ENCODE assay signal across 16 cellular contexts in the genomic region with DNA sequence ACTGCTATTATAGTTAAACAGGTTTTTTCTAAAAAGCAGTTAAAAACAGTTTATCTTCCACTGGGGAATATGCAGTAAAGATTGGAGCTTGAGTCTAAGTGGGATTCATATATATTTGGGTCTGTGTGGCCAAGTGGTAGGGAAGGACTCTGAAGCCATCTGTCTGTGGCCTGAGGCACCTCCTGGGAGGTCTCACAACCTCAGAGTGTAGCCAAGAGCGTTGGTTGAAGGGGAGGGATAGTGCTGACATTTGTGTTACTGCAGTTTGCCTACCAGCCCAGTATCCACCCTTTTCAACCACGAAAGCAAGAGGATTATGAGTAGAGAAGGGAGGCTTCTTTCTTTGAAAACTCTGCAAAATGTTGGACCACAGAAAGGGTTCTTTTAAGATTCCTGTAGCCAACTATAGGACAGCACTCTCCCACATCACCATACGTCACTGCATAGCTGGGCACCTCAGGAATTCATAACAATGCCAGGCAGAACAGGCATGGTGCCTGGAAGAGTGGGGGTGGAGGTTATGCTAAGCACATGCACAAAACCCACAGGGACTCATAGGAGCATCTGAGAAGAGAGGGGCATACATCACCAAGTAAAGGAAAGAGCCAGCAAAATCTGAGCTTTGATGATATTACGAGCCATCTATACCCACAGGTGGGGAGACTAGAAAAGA.
DNase-seq lines count a peak whose midpoint lies in the region; ATAC-seq and TF ChIP-seq lines count a peak whose summit lies in the region.
"Had no signal": no experiment of that assay in that cellular context is flagged by ENCODE, and none has a peak within 500 bp of the region (broad histone marks: within the 10 kb centered on the region; RNA-seq: fewer than 3 reads in every experiment).

No MANE protein-coding gene starts in this region.

- H3K9me3 Mint-ChIP-seq in activated naive CD4-positive, alpha-beta T cell treated with anti-CD3 and anti-CD28 coated beads for 36 hours, result no peaks in the 10 kb centered on the region
- H3K9me3 Mint-ChIP-seq in CD14-positive monocyte, result no peaks in the 10 kb centered on the region
- H3K9me3 Mint-ChIP-seq: dendritic cell treated with granulocyte-macrophage colony-stimulating factor and Interleukin-4, amounts not matched to agents 40 ng/mL and 50 ng/mL, for 4 days had no signal

- POLR2A ChIA-PET in HEK293 (lab: Yijun Ruan, JAX), result no interaction called here

- DNase-seq in AG08395 (ENCODE audit: low spot score) (peak; percentile 41), amniotic epithelial cell (ENCODE audit: low read depth) (peak; percentile 4), CD14-positive monocyte (ENCODE audit: low spot score) (no peak), DMS153 treated with DMSO at 0.1 percent for 48 hours (lab: John Stamatoyannopoulos, UW; ENCODE audit: unreplicated experiment) (no peak)
- DNase-seq in activated naive CD4-positive, alpha-beta T cell treated with anti-CD3 and anti-CD28 coated beads for 36 hours, result no peak
- DNase-seq: islet precursor cell; KBM-7; NCI-H2029 treated with DMSO at 0.1 percent for 48 hours; stimulated activated CD8-positive, alpha-beta memory T cell treated with anti-CD3 and anti-CD28 coated beads, Interleukin-4, amount 100 ng/mL, for 48 hours; transverse colon had no signal

- H3K27me3 Mint-ChIP-seq in activated naive CD4-positive, alpha-beta T cell treated with anti-CD3 and anti-CD28 coated beads for 36 hours (ENCODE audit: low read depth), result peaks cover 9% of the 10 kb centered on the region
- H3K27me3 Mint-ChIP-seq in CD14-positive monocyte (ENCODE audit: low read depth in 3 of 3), result peaks cover 0 to 2% (median 1%) of the 10 kb centered on the region in 3 donors
- H3K27me3 Mint-ChIP-seq: dendritic cell treated with granulocyte-macrophage colony-stimulating factor and Interleukin-4, amounts not matched to agents 40 ng/mL and 50 ng/mL, for 4 days had no signal

- H3K9me3 ChIP-seq in HEK293 (ENCODE audit: control insufficient read depth, insufficient read depth, low read depth, low read length), result no peaks in the 10 kb centered on the region
- no peaks in the 10 kb centered on the region for H3K9me3 ChIP-seq in iPS-18c (ENCODE audit: control insufficient read depth, insufficient read depth, low read length)
- H3K9me3 ChIP-seq: prostate gland, transverse colon had no signal

- ATAC-seq in GM18498 (IDR thresholded peaks at IDR 0.05; ENCODE audit: unreplicated experiment), result no peak

- H3K4me3 ChIP-seq in HEK293 (ENCODE audit: low read depth, low read length) (no peak overlapping the region), iPS-18c (ENCODE audit: insufficient read depth, low read depth, low read length) (peak overlapping the region; percentile 4; the same call in 1 of the 2 replicates)
- H3K4me3 ChIP-seq: prostate gland, SK-N-MC, transverse colon had no signal

- intact Hi-C loops in activated naive CD4-positive, alpha-beta T cell treated with anti-CD3 and anti-CD28 coated beads for 36 hours (cut with micrococcal nuclease), result no loop called here
- intact Hi-C loops in CD14-positive monocyte (cut with micrococcal nuclease), result no loop called here

- CTCF ChIA-PET in HEK293 (lab: Yijun Ruan, JAX), result interaction anchor here (0.7 to 1.0 kb wide), 2 partner anchors 9 to 20 kb away, joined by 3 read pairs; no protein-coding TSS in a partner anchor
- CTCF ChIA-PET in activated naive CD4-positive, alpha-beta T cell treated with anti-CD3 and anti-CD28 coated beads for 36 hours (lab: Charles Lee), result no interaction called here

- TF ChIP-seq CTCF in HEK293 (tag by site-specific recombination; IDR thresholded peaks at IDR 0.05) (no peak), CD14-positive monocyte (IDR thresholded peaks at IDR 0.05) (no peak)

- H3K27ac Mint-ChIP-seq in activated naive CD4-positive, alpha-beta T cell treated with anti-CD3 and anti-CD28 coated beads for 36 hours, result no peak overlapping the region
- no peak overlapping the region for H3K27ac Mint-ChIP-seq in CD14-positive monocyte
- H3K27ac Mint-ChIP-seq: dendritic cell treated with granulocyte-macrophage colony-stimulating factor and Interleukin-4, amounts not matched to agents 40 ng/mL and 50 ng/mL, for 4 days had no signal

- no peaks in the 10 kb centered on the region for H3K36me3 ChIP-seq in HEK293 (ENCODE audit: control insufficient read depth in 2 of 2, insufficient read depth in 1 of 2, low read length in 2 of 2)
- H3K36me3 ChIP-seq: prostate gland, transverse colon had no signal

- 0 out of 2 replicates have a peak overlapping the region, but pooled peaks have one; percentile 21 for H3K27ac ChIP-seq in HEK293 (ENCODE audit: extremely low read depth, low read depth, low read length)
- H3K27ac ChIP-seq: prostate gland, SK-N-MC, transverse colon had no signal

- no peaks in the 10 kb centered on the region for H3K4me1 Mint-ChIP-seq in activated naive CD4-positive, alpha-beta T cell treated with anti-CD3 and anti-CD28 coated beads for 36 hours (ENCODE audit: low read depth)
- no peaks in the 10 kb centered on the region for H3K4me1 Mint-ChIP-seq in CD14-positive monocyte

- no peaks in the 10 kb centered on the region for H3K4me1 ChIP-seq in HEK293 (ENCODE audit: control insufficient read depth, insufficient read depth, low read length)
- H3K4me1 ChIP-seq: prostate gland, transverse colon had no signal

- H3K36me3 Mint-ChIP-seq in activated naive CD4-positive, alpha-beta T cell treated with anti-CD3 and anti-CD28 coated beads for 36 hours (ENCODE audit: low read depth), result no peaks in the 10 kb centered on the region
- H3K36me3 Mint-ChIP-seq in CD14-positive monocyte, result no peaks in the 10 kb centered on the region

- no peak overlapping the region for H3K4me3 Mint-ChIP-seq in activated naive CD4-positive, alpha-beta T cell treated with anti-CD3 and anti-CD28 coated beads for 36 hours
- no peak overlapping the region for H3K4me3 Mint-ChIP-seq in CD14-positive monocyte
- H3K4me3 Mint-ChIP-seq: dendritic cell treated with granulocyte-macrophage colony-stimulating factor and Interleukin-4, amounts not matched to agents 40 ng/mL and 50 ng/mL, for 4 days had no signal

TF ChIP-seq in HEK293, 187 proteins besides CTCF, POLR2A, EP300 and RAD21:
- TF ChIP-seq, protein P1, sequence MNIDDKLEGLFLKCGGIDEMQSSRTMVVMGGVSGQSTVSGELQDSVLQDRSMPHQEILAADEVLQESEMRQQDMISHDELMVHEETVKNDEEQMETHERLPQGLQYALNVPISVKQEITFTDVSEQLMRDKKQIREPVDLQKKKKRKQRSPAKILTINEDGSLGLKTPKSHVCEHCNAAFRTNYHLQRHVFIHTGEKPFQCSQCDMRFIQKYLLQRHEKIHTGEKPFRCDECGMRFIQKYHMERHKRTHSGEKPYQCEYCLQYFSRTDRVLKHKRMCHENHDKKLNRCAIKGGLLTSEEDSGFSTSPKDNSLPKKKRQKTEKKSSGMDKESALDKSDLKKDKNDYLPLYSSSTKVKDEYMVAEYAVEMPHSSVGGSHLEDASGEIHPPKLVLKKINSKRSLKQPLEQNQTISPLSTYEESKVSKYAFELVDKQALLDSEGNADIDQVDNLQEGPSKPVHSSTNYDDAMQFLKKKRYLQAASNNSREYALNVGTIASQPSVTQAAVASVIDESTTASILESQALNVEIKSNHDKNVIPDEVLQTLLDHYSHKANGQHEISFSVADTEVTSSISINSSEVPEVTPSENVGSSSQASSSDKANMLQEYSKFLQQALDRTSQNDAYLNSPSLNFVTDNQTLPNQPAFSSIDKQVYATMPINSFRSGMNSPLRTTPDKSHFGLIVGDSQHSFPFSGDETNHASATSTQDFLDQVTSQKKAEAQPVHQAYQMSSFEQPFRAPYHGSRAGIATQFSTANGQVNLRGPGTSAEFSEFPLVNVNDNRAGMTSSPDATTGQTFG (tag by site-specific recombination; IDR thresholded peaks at IDR 0.05; ENCODE audit: borderline replicate concordance), result no peak
- TF ChIP-seq ZFHX2 (tag by site-specific recombination; conservative IDR thresholded peaks at IDR 0.05), result no peak
- no peak for TF ChIP-seq SP7 (tag by site-specific recombination; IDR thresholded peaks at IDR 0.05)

Comparison
In these comparisons a context has a peak if more than half of its experiments do, and no peak if none do; other contexts are left out.
1. DNase-seq: peak in AG08395 (single experiment) and amniotic epithelial cell (single experiment); none in activated naive CD4-positive, alpha-beta T cell treated with anti-CD3 and anti-CD28 coated beads for 36 hours (single experiment), CD14-positive monocyte (single experiment) and DMS153 treated with DMSO at 0.1 percent for 48 hours (single experiment).